Comparison of ENCODE assay signal across 15 cellular contexts in genomic region chr16:67146523-67147357, GRCh38. TPM values are rescaled to one million over a fixed set of nuclear protein-coding genes. Genes with fewer than 3 reads are reported as not detected.
A peak's percentile ranks its signal among the peaks of the same experiment; 100 is the strongest.
DNase-seq lines count a peak whose midpoint lies in the region; ATAC-seq, FAIRE-seq and TF ChIP-seq lines count a peak whose summit lies in the region.
"Had no signal": no experiment of that assay in that cellular context is flagged by ENCODE, and none has a peak within 500 bp of the region (broad histone marks: within the 10 kb centered on the region; RNA-seq: fewer than 3 reads in every experiment).

No MANE protein-coding gene starts in this region.

- H3K27me3 ChIP-seq in A673 (replicated peaks; ENCODE audit: insufficient read depth, low read depth, low read length, poor library complexity), result no peaks in the 10 kb centered on the region
- no peaks in the 10 kb centered on the region for H3K27me3 ChIP-seq in GM12878 (replicated peaks in 1 of 2; ENCODE audit: control insufficient read depth in 2 of 2, insufficient read depth in 2 of 2, low read length in 1 of 2)

- H3K4me3 ChIP-seq in A673 (ENCODE audit: low read depth, low read length, poor library complexity, severe bottlenecking) (no peak overlapping the region), HEK293 (ENCODE audit: low read depth, low read length) (no peak overlapping the region), GM12878 (no peak overlapping the region)
- H3K4me3 ChIP-seq: heart left ventricle had no signal

- SMC1A ChIA-PET in GM12878 (lab: Charles Lee; ENCODE audit: uncharacterized antibody, unreplicated experiment), result no interaction called here

- no peak overlapping the region for H3K9ac ChIP-seq in GM12878 (ENCODE audit: control insufficient read depth, insufficient read depth, low read length)

- H3K36me3 ChIP-seq in A673 (ENCODE audit: insufficient read depth, low read length, poor library complexity, severe bottlenecking) (peaks cover 67% of the 10 kb centered on the region), HEK293 (ENCODE audit: control insufficient read depth in 2 of 2, insufficient read depth in 1 of 2, low read length in 2 of 2) (peaks cover 8 to 78% of the 10 kb centered on the region in 2 experiments; a peak in 2 of 3 replicates), GM12878 (ENCODE audit: control insufficient read depth in 2 of 2, insufficient read depth in 2 of 2, low read length in 1 of 2) (peaks cover 27 to 30% of the 10 kb centered on the region in 2 experiments; a peak in 3 of 4 replicates)

- RAD21 ChIA-PET in GM12878 (lab: Charles Lee; ENCODE audit: unreplicated experiment), result interaction anchor here (0.8 kb wide), 1 partner anchor 129 kb away, joined by 4 read pairs; no protein-coding TSS in a partner anchor

- no TSS peak for BruUV-seq in A673 (replicated peaks; lab: Mats Ljungman, UMichigan)
- BruUV-seq in GM12878 (replicated peaks; lab: Mats Ljungman, UMichigan), result no TSS peak

- no peak overlapping the region for H3K4me2 ChIP-seq in GM12878 (ENCODE audit: control insufficient read depth, insufficient read depth)

- peak; percentile 17; the same call in 1 of the 2 replicates for TF ChIP-seq RAD21 in GM12878 (IDR thresholded peaks at IDR 0.05; ENCODE audit: insufficient read depth, low read depth, low read length)

- no peak overlapping the region for H2AFZ ChIP-seq in GM12878 (ENCODE audit: control insufficient read depth, low read depth, low read length)

- H4K20me1 ChIP-seq in GM12878 (ENCODE audit: control insufficient read depth, insufficient read depth), result no peaks in the 10 kb centered on the region

- POLR2A ChIA-PET in A673 (lab: Charles Lee; ENCODE audit: low non-redundant PET), result no interaction called here
- POLR2A ChIA-PET in HEK293 (lab: Yijun Ruan, JAX), result no interaction called here
- POLR2A ChIA-PET in GM12878 (lab: Charles Lee), result interaction anchor here (0.6 kb wide), 1 partner anchor 11 kb away, joined by 4 read pairs; no protein-coding TSS in a partner anchor

- ATAC-seq in GM12878, result no peak
- ATAC-seq in HG02938 (IDR thresholded peaks at IDR 0.05; ENCODE audit: unreplicated experiment), result no peak
- no peak for ATAC-seq in GM19351 (IDR thresholded peaks at IDR 0.05; ENCODE audit: unreplicated experiment)
- ATAC-seq: heart left ventricle, Panc1 had no signal

- no peak for TF ChIP-seq EP300 in GM12878 (IDR thresholded peaks at IDR 0.05; ENCODE audit: borderline replicate concordance in 1 of 2, control insufficient read depth in 1 of 2, low read depth in 2 of 2, low read length in 2 of 2)

- H3K4me1 ChIP-seq in A673 (ENCODE audit: insufficient read depth, low read length, poor library complexity, severe bottlenecking) (peaks cover 8% of the 10 kb centered on the region), HEK293 (ENCODE audit: control insufficient read depth, insufficient read depth, low read length) (0 out of 2 replicates have a peak, but pooled peaks cover 3% of the 10 kb centered on the region), GM12878 (ENCODE audit: control insufficient read depth, insufficient read depth, low read length) (no peaks in the 10 kb centered on the region; the same call in 1 of the 2 replicates)

- TF ChIP-seq POLR2A in GM12878 (IDR thresholded peaks at IDR 0.05; ENCODE audit: low read depth, low read length), result no peak

- no peaks in the 10 kb centered on the region for H3K9me3 ChIP-seq in A673 (ENCODE audit: low read depth, low read length, poor library complexity, severe bottlenecking)
- H3K9me3 ChIP-seq in HEK293 (ENCODE audit: control insufficient read depth, insufficient read depth, low read depth, low read length), result no peaks in the 10 kb centered on the region
- H3K9me3 ChIP-seq in GM12878 (replicated peaks; ENCODE audit: control insufficient read depth, insufficient read depth, low read length), result no peaks in the 10 kb centered on the region
- H3K9me3 ChIP-seq: heart left ventricle had no signal

- 0 out of 2 replicates have a peak, but pooled peaks have one; percentile 13 for TF ChIP-seq CTCF in A673 (conservative IDR thresholded peaks at IDR 0.05; ENCODE audit: low read depth, low read length)
- TF ChIP-seq CTCF in HEK293 (tag by site-specific recombination; IDR thresholded peaks at IDR 0.05), result 0 out of 2 replicates have a peak, but pooled peaks have one; percentile 37
- TF ChIP-seq CTCF in GM12878 (IDR thresholded peaks at IDR 0.05 in 2 of 3, conservative IDR thresholded peaks at IDR 0.05 in 1 of 3; ENCODE audit: control insufficient read depth in 2 of 3, extremely low read depth in 1 of 3, insufficient read depth in 1 of 3, low read depth in 3 of 3, low read length in 3 of 3), result peak in 1 of 3 experiments; percentile 17; a peak in 1 of 6 replicates

- CTCF ChIA-PET in A673 (lab: Charles Lee) (no interaction called here), HEK293 (lab: Yijun Ruan, JAX) (interaction anchor here (3.1 kb wide), 1 partner anchor 9 kb away, joined by 10 read pairs; no protein-coding TSS in a partner anchor), GM12878 (lab: Yijun Ruan, JAX) (interaction anchor here (1.4 kb wide), 1 partner anchor 135 kb away, joined by 6 read pairs; no protein-coding TSS in a partner anchor)

- DNase-seq in A673 (ENCODE audit: low spot score), result no peak
- no peak for DNase-seq in GM12878 (ENCODE audit: low read depth, low spot score)
- peak; percentile 60 for DNase-seq in medulla oblongata (ENCODE audit: extremely low spot score)
- DNase-seq in activated effector memory CD4-positive, alpha-beta T cell treated with anti-CD3 and anti-CD28 coated beads, Interleukin-2, amount 50 U/mL, for 16 hours, result no peak
- DNase-seq in stimulated activated CD4-positive, alpha-beta T cell treated with anti-CD3 and anti-CD28 coated beads, Interleukin-2, amount 100 ng/mL, for 24 hours, result no peak
- DNase-seq: activated CD4-positive, alpha-beta T cell treated with anti-CD3 and anti-CD28 coated beads, Interleukin-2, amount 10 ng/mL, durations not matched to agents 7 days and 5 days; erythroblast; heart left ventricle; KG1; NCI-H1092 treated with DMSO at 0.1 percent for 48 hours; NCI-H748 treated with DMSO at 0.1 percent for 48 hours had no signal

- WGBS in GM12878 (ENCODE audit: insufficient coverage, insufficient replicate concordance, low lambda C conversion rate, missing lambda C conversion rate), result 72% methylated on average over 7 of the region's 7 CpGs

- in situ Hi-C loops in GM12878 (cut with MboI), result no loop called here

- intact Hi-C loops in A673 (cut with micrococcal nuclease; ENCODE audit: unreplicated experiment), result no loop called here
- intact Hi-C loops in GM12878 (cut with micrococcal nuclease; ENCODE audit: unreplicated experiment), result no loop called here

- no peak overlapping the region for H3K27ac ChIP-seq in A673 (ENCODE audit: low read depth, low read length, poor library complexity, severe bottlenecking)
- H3K27ac ChIP-seq in HEK293 (ENCODE audit: extremely low read depth, low read depth, low read length), result no peak overlapping the region
- no peak overlapping the region for H3K27ac ChIP-seq in GM12878 (ENCODE audit: control insufficient read depth, insufficient read depth)
- H3K27ac ChIP-seq: heart left ventricle had no signal

- H3K79me2 ChIP-seq in GM12878 (ENCODE audit: control insufficient read depth, insufficient read depth, low read length), result no peaks in the 10 kb centered on the region

- FAIRE-seq in GM12878 (lab: Jason Lieb, UNC), result no peak

RNA-seq across cellular contexts. Expression of gene B3GNT9, which starts 4.1 kb away (rescaled TPM):
- total RNA-seq in A673 (2021) (11.5 and 13.8 TPM in 2 replicates), GM12878 (2014; rRNA removed) (4.7 and 5.0 TPM in 2 replicates), GM12878 (2014; rRNA removed; fragmentation: Illumina TruSeq; extraction: Trizol) (1.5 and 1.7 TPM in 2 replicates), GM12878 (2021) (4.1 and 4.3 TPM in 2 replicates)
- 8.3 and 9.6 TPM in 2 replicates for total RNA-seq in GM12878 (2013; cell fraction: nucleolus; rRNA removed)
- 1.7 TPM for polyA plus RNA-seq in GM12878 (2011; ENCODE audit: low read depth)
- polyA plus RNA-seq in GM12878 (2011; rRNA removed) (1.0 and 1.4 TPM in 2 replicates), GM12878 (2014; fragmentation: Illumina TruSeq; extraction: Trizol) (1.5 and 1.9 TPM in 2 replicates), GM12878 (2014; fragmentation: Nextera tagmentation; extraction: Ambion mirVana) (under 1 TPM; 0.08 to 0.15 TPM), GM12878 (2014; rRNA removed) (3.6 and 3.9 TPM in 2 replicates), GM12878 (2016; fragmentation: Nextera tagmentation; extraction: Ambion mirVana) (1 to 10 TPM; 1.9 to 2.3 TPM)
- polyA plus RNA-seq in GM12878 (2011; cell fraction: cytosol; rRNA removed), result 1.5 and 1.9 TPM in 2 replicates
- 6.1 and 7.1 TPM in 2 replicates for polyA plus RNA-seq in GM12878 (2011; cell fraction: nucleus; rRNA removed)
- polyA plus RNA-seq in GM12878 (2012), result 3.4 TPM in 2 replicates
- polyA minus RNA-seq in GM12878 (2011; rRNA and poly(A)+ RNA removed), result 0.95 and 2.7 TPM in 2 replicates
- 0.52 and 0.67 TPM in 2 replicates for polyA minus RNA-seq in GM12878 (2011; cell fraction: cytosol; rRNA and poly(A)+ RNA removed)
- polyA minus RNA-seq in GM12878 (2011; cell fraction: nucleus; rRNA and poly(A)+ RNA removed), result 2.2 and 3.2 TPM in 2 replicates

RNA-seq across cellular contexts. Expression of gene TRADD, which starts 13.0 kb away (rescaled TPM):
- total RNA-seq in A673 (2021) (7.7 and 10.8 TPM in 2 replicates), GM12878 (2014; rRNA removed) (20.8 and 21.0 TPM in 2 replicates), GM12878 (2014; rRNA removed; fragmentation: Illumina TruSeq; extraction: Trizol) (5.3 and 5.6 TPM in 2 replicates), GM12878 (2021) (20.7 and 22.8 TPM in 2 replicates)
- 17.8 and 21.6 TPM in 2 replicates for total RNA-seq in GM12878 (2013; cell fraction: nucleolus; rRNA removed)
- polyA plus RNA-seq in GM12878 (2011; ENCODE audit: low read depth), result 6.3 TPM
- polyA plus RNA-seq in GM12878 (2011; rRNA removed) (10.1 and 19.4 TPM in 2 replicates), GM12878 (2014; fragmentation: Illumina TruSeq; extraction: Trizol) (3.6 and 4.5 TPM in 2 replicates), GM12878 (2014; fragmentation: Nextera tagmentation; extraction: Ambion mirVana) (1 to 10 TPM; 1.7 to 3.5 TPM), GM12878 (2014; rRNA removed) (23.1 and 23.5 TPM in 2 replicates), GM12878 (2016; fragmentation: Nextera tagmentation; extraction: Ambion mirVana) (10 to 100 TPM; 18.5 to 20.9 TPM)
- 26.6 and 38.9 TPM in 2 replicates for polyA plus RNA-seq in GM12878 (2011; cell fraction: cytosol; rRNA removed)
- 53.2 and 59.8 TPM in 2 replicates for polyA plus RNA-seq in GM12878 (2011; cell fraction: nucleus; rRNA removed)
- polyA plus RNA-seq in GM12878 (2012), result 28.2 and 31.1 TPM in 2 replicates
- polyA minus RNA-seq in GM12878 (2011; rRNA and poly(A)+ RNA removed), result 4.1 and 10.8 TPM in 2 replicates
- polyA minus RNA-seq in GM12878 (2011; cell fraction: cytosol; rRNA and poly(A)+ RNA removed), result 7.2 and 7.5 TPM in 2 replicates
- polyA minus RNA-seq in GM12878 (2011; cell fraction: nucleus; rRNA and poly(A)+ RNA removed), result 9.7 and 12.8 TPM in 2 replicates

RNA-seq across cellular contexts. Expression of gene FBXL8, which starts 13.0 kb away (rescaled TPM):
- total RNA-seq in A673 (2021) (8.3 and 13.8 TPM in 2 replicates), GM12878 (2014; rRNA removed) (7.6 and 8.3 TPM in 2 replicates), GM12878 (2014; rRNA removed; fragmentation: Illumina TruSeq; extraction: Trizol) (2.0 and 2.1 TPM in 2 replicates), GM12878 (2021) (7.5 and 7.7 TPM in 2 replicates)
- total RNA-seq in GM12878 (2013; cell fraction: nucleolus; rRNA removed), result 112 and 144 TPM in 2 replicates
- 1.0 TPM for polyA plus RNA-seq in GM12878 (2011; ENCODE audit: low read depth)
- polyA plus RNA-seq in GM12878 (2011; rRNA removed) (7.6 TPM in 2 replicates), GM12878 (2014; fragmentation: Illumina TruSeq; extraction: Trizol) (1.4 and 1.7 TPM in 2 replicates), GM12878 (2014; fragmentation: Nextera tagmentation; extraction: Ambion mirVana) (not detected), GM12878 (2014; rRNA removed) (10.4 and 14.7 TPM in 2 replicates), GM12878 (2016; fragmentation: Nextera tagmentation; extraction: Ambion mirVana) (1 to 10 TPM; 5.6 to 6.4 TPM)
- 8.8 and 16.8 TPM in 2 replicates for polyA plus RNA-seq in GM12878 (2011; cell fraction: cytosol; rRNA removed)
- polyA plus RNA-seq in GM12878 (2011; cell fraction: nucleus; rRNA removed), result 140 and 156 TPM in 2 replicates
- polyA plus RNA-seq in GM12878 (2012), result 9.6 and 14.4 TPM in 2 replicates
- 3.4 and 7.4 TPM in 2 replicates for polyA minus RNA-seq in GM12878 (2011; rRNA and poly(A)+ RNA removed)
- polyA minus RNA-seq in GM12878 (2011; cell fraction: cytosol; rRNA and poly(A)+ RNA removed), result 2.3 and 5.1 TPM in 2 replicates
- polyA minus RNA-seq in GM12878 (2011; cell fraction: nucleus; rRNA and poly(A)+ RNA removed), result 17.2 and 22.7 TPM in 2 replicates

RNA-seq across cellular contexts. Expression of gene HSF4, which starts 17.8 kb away (rescaled TPM):
- total RNA-seq in A673 (2021) (13.9 and 20.2 TPM in 2 replicates), GM12878 (2014; rRNA removed) (2.6 and 2.9 TPM in 2 replicates), GM12878 (2014; rRNA removed; fragmentation: Illumina TruSeq; extraction: Trizol) (1.2 and 1.4 TPM in 2 replicates), GM12878 (2021) (5.0 and 5.5 TPM in 2 replicates)
- 141 and 182 TPM in 2 replicates for total RNA-seq in GM12878 (2013; cell fraction: nucleolus; rRNA removed)
- polyA plus RNA-seq in GM12878 (2011; ENCODE audit: low read depth), result 33.8 TPM
- polyA plus RNA-seq in GM12878 (2011; rRNA removed) (6.9 and 9.9 TPM in 2 replicates), GM12878 (2014; fragmentation: Illumina TruSeq; extraction: Trizol) (1.5 and 3.0 TPM in 2 replicates), GM12878 (2014; fragmentation: Nextera tagmentation; extraction: Ambion mirVana) (under 1 TPM in 1 of 2 experiments, not detected in 1; 0.31 TPM), GM12878 (2014; rRNA removed) (7.7 TPM in 2 replicates), GM12878 (2016; fragmentation: Nextera tagmentation; extraction: Ambion mirVana) (1 to 10 TPM in 1 of 2 experiments, under 1 TPM in 1; 0.73 to 1.3 TPM)
- 10.1 and 12.3 TPM in 2 replicates for polyA plus RNA-seq in GM12878 (2011; cell fraction: cytosol; rRNA removed)
- 221 and 281 TPM in 2 replicates for polyA plus RNA-seq in GM12878 (2011; cell fraction: nucleus; rRNA removed)
- 26.3 and 26.8 TPM in 2 replicates for polyA plus RNA-seq in GM12878 (2012)
- polyA minus RNA-seq in GM12878 (2011; rRNA and poly(A)+ RNA removed), result 3.4 and 4.7 TPM in 2 replicates
- 2.2 TPM in 1 of 2 replicates, not detected in the other for polyA minus RNA-seq in GM12878 (2011; cell fraction: cytosol; rRNA and poly(A)+ RNA removed)
- polyA minus RNA-seq in GM12878 (2011; cell fraction: nucleus; rRNA and poly(A)+ RNA removed), result 16.9 and 19.1 TPM in 2 replicates

RNA-seq across cellular contexts. Expression of gene NOL3, which starts 23.6 kb away (rescaled TPM):
- total RNA-seq in A673 (2021), result 15.3 and 16.4 TPM in 2 replicates
- total RNA-seq in GM12878 (2013; cell fraction: nucleolus; rRNA removed), result 59.6 and 65.7 TPM in 2 replicates
- 4.3 and 4.5 TPM in 2 replicates for total RNA-seq in GM12878 (2014; rRNA removed)
- total RNA-seq in GM12878 (2014; rRNA removed; fragmentation: Illumina TruSeq; extraction: Trizol), result 1.5 and 2.3 TPM in 2 replicates
- 5.0 and 5.3 TPM in 2 replicates for total RNA-seq in GM12878 (2021)
- polyA plus RNA-seq in GM12878 (2011; ENCODE audit: low read depth), result 7.8 TPM
- 18.4 and 19.5 TPM in 2 replicates for polyA plus RNA-seq in GM12878 (2011; rRNA removed)
- polyA plus RNA-seq in GM12878 (2011; cell fraction: cytosol; rRNA removed), result 12.9 and 13.1 TPM in 2 replicates
- 47.9 and 53.2 TPM in 2 replicates for polyA plus RNA-seq in GM12878 (2011; cell fraction: nucleus; rRNA removed)
- 21.1 and 24.3 TPM in 2 replicates for polyA plus RNA-seq in GM12878 (2012)
- polyA plus RNA-seq in GM12878 (2014; fragmentation: Illumina TruSeq; extraction: Trizol), result 3.0 and 4.2 TPM in 2 replicates
- polyA plus RNA-seq in GM12878 (2014; fragmentation: Nextera tagmentation; extraction: Ambion mirVana), result under 1 TPM; 0.31 to 0.44 TPM
- polyA plus RNA-seq in GM12878 (2014; rRNA removed), result 4.8 and 5.8 TPM in 2 replicates
- polyA plus RNA-seq in GM12878 (2016; fragmentation: Nextera tagmentation; extraction: Ambion mirVana), result 1 to 10 TPM; 1.6 to 2.4 TPM
- 9.1 and 9.5 TPM in 2 replicates for polyA minus RNA-seq in GM12878 (2011; rRNA and poly(A)+ RNA removed)
- polyA minus RNA-seq in GM12878 (2011; cell fraction: cytosol; rRNA and poly(A)+ RNA removed), result 1.2 TPM in 1 of 2 replicates, not detected in the other
- 5.7 and 8.5 TPM in 2 replicates for polyA minus RNA-seq in GM12878 (2011; cell fraction: nucleus; rRNA and poly(A)+ RNA removed)
